Comparison of ENCODE assay signal across 30 cellular contexts in genomic region chr3:52191663-52192062, GRCh38. TPM values are rescaled to one million over a fixed set of nuclear protein-coding genes. Genes with fewer than 3 reads are reported as not detected.
"Had no signal": no experiment of that assay in that cellular context is flagged by ENCODE, and none has a peak within 500 bp of the region (broad histone marks: within the 10 kb centered on the region; RNA-seq: fewer than 3 reads in every experiment).

No MANE protein-coding gene starts in this region.

- H3K36me3 Mint-ChIP-seq: activated naive CD4-positive, alpha-beta T cell treated with anti-CD3 and anti-CD28 coated beads, Interleukin-2, amount 10 ng/mL, durations not matched to agents 7 days and 5 days; activated naive CD8-positive, alpha-beta T cell treated with anti-CD3 and anti-CD28 coated beads, Interleukin-2, amount 10 ng/mL, durations not matched to agents 7 days and 5 days had no signal

- DNase-seq: activated B cell treated with CpG ODN at 0.5 μM for 24 hours; activated CD4-positive, alpha-beta T cell treated with anti-CD3 and anti-CD28 coated beads for 1 hour; activated CD4-positive, alpha-beta T cell treated with anti-CD3 and anti-CD28 coated beads, Interleukin-2, amount 10 ng/mL, durations not matched to agents 24 days and 14 days; activated CD4-positive, alpha-beta T cell treated with anti-CD3 and anti-CD28 coated beads, Interleukin-2, amount 50 U/mL, for 48 hours; activated gamma-delta T cell; activated naive CD4-positive, alpha-beta T cell treated with anti-CD3 and anti-CD28 coated beads, Interleukin-2, amount 10 ng/mL, durations not matched to agents 7 days and 5 days; activated naive CD8-positive, alpha-beta T cell treated with anti-CD3 and anti-CD28 coated beads, Interleukin-2, amount 10 ng/mL, durations not matched to agents 7 days and 5 days; activated T-cell treated with anti-CD3 and anti-CD28 coated beads for 4 hours; activated T-cell treated with anti-CD3 and anti-CD28 coated beads, Interleukin-2, amount 50 U/mL, for 48 hours; aorta; central memory CD4-positive, alpha-beta T cell; Karpas-422; MM.1S; NCI-H1105; NCI-H1436; NCI-H1694 treated with DMSO at 0.1 percent for 48 hours; NCI-H2029 treated with DMSO at 0.1 percent for 48 hours; NCI-H510A treated with DMSO at 0.1 percent for 48 hours; NCI-H69; NK-92 treated with Interleukin-12 subunit alpha and Interleukin-12 subunit beta, amount 100 ng/mL, for 24 hours; OCI-M1; RPMI8226; T-helper 17 cell; T-helper 9 cell had no signal

- H3K36me3 ChIP-seq: breast epithelium had no signal

- H3K27ac Mint-ChIP-seq: activated B cell treated with CpG ODN at 0.5 μM for 24 hours; activated CD4-positive, alpha-beta T cell treated with anti-CD3 and anti-CD28 coated beads, Interleukin-2, amount 10 ng/mL, durations not matched to agents 24 days and 14 days; activated naive CD4-positive, alpha-beta T cell treated with anti-CD3 and anti-CD28 coated beads, Interleukin-2, amount 10 ng/mL, durations not matched to agents 7 days and 5 days; activated naive CD8-positive, alpha-beta T cell treated with anti-CD3 and anti-CD28 coated beads, Interleukin-2, amount 10 ng/mL, durations not matched to agents 7 days and 5 days; activated T-helper 17 cell treated with anti-CD3 and anti-CD28 coated beads, Interleukin-2, amount 50 U/mL, for 72 hours; T-helper 17 cell had no signal

- H3K4me3 ChIP-seq: breast epithelium, K562 had no signal

- H3K9me3 Mint-ChIP-seq: activated B cell treated with CpG ODN at 0.5 μM for 24 hours; activated CD4-positive, alpha-beta T cell treated with anti-CD3 and anti-CD28 coated beads, Interleukin-2, amount 10 ng/mL, durations not matched to agents 24 days and 14 days; activated naive CD4-positive, alpha-beta T cell treated with anti-CD3 and anti-CD28 coated beads, Interleukin-2, amount 10 ng/mL, durations not matched to agents 7 days and 5 days; activated naive CD8-positive, alpha-beta T cell treated with anti-CD3 and anti-CD28 coated beads, Interleukin-2, amount 10 ng/mL, durations not matched to agents 7 days and 5 days; activated T-helper 17 cell treated with anti-CD3 and anti-CD28 coated beads, Interleukin-2, amount 50 U/mL, for 72 hours had no signal

- H3K9me3 ChIP-seq: breast epithelium had no signal

- ATAC-seq: activated T-helper 17 cell treated with anti-CD3 and anti-CD28 coated beads, Interleukin-2, amount 50 U/mL, for 72 hours; K562; Panc1; Right ventricle myocardium inferior; T-helper 17 cell had no signal

- H3K27me3 ChIP-seq: breast epithelium had no signal

RNA-seq across cellular contexts. Expression of gene TLR9, which starts 33.8 kb away (rescaled TPM):
- total RNA-seq: K562, SK-MEL-5 had no signal
- polyA plus RNA-seq: aorta, K562 had no signal
